Comparison of ENCODE assay signal across 38 cellular contexts in the genomic region with DNA sequence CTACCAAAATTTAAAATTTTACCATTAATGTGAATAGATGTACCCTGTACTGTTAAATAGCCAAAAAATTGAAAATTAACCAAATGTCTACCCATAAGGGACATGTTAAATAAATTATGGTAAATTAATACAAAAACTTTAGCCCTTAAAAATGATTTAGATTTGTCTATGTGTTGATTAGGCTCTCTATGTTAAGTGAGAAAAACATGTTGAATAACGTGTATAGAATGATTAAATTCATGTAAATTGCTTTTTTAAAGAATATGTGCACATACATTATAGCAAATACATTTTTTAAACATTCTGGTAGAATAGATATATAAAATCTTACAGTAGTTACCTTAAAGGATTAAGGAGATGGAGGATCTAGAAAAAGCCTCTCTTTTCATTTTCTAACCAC. TPM values are rescaled to one million over a fixed set of nuclear protein-coding genes. Genes with fewer than 3 reads are reported as not detected.
"Had no signal": no experiment of that assay in that cellular context is flagged by ENCODE, and none has a peak within 500 bp of the region (broad histone marks: within the 10 kb centered on the region; RNA-seq: fewer than 3 reads in every experiment).

No MANE protein-coding gene starts in this region.

- H3K4me1 ChIP-seq: adrenal gland, ascending aorta, body of pancreas, breast epithelium had no signal

- H3K27ac Mint-ChIP-seq: activated naive CD4-positive, alpha-beta T cell treated with anti-CD3 and anti-CD28 coated beads for 36 hours; activated naive CD4-positive, alpha-beta T cell treated with anti-CD3 and anti-CD28 coated beads, Interleukin-2, amount 10 ng/mL, durations not matched to agents 7 days and 5 days; activated naive CD4-positive, alpha-beta T cell treated with anti-CD3 and anti-CD28 coated beads, Interleukin-2, amount 50 U/mL, for 24 hours; activated naive CD4-positive, alpha-beta T cell treated with anti-CD3 and anti-CD28 coated beads, Interleukin-2, amount 50 U/mL, for 72 hours; activated naive CD8-positive, alpha-beta T cell; activated naive CD8-positive, alpha-beta T cell treated with anti-CD3 and anti-CD28 coated beads for 36 hours; activated naive CD8-positive, alpha-beta T cell treated with anti-CD3 and anti-CD28 coated beads, Interleukin-2, amount 10 ng/mL, durations not matched to agents 7 days and 5 days; activated naive CD8-positive, alpha-beta T cell treated with anti-CD3 and anti-CD28 coated beads, Interleukin-2, amount 50 U/mL, for 24 hours; activated T-cell treated with anti-CD3 and anti-CD28 coated beads, Interleukin-2, amount 50 U/mL, for 72 hours; activated T-helper 1 cell treated with anti-CD3 and anti-CD28 coated beads, Interleukin-12 subunit alpha, Interleukin-12 subunit beta, Interleukin-2, Interleukin-4 antibody, amounts not matched to agents 30 ng/mL and 10 ng/mL and 1 ng/mL, durations not matched to agents 14 hours and 24 hours and 36 hours; activated T-helper 17 cell treated with anti-CD3 and anti-CD28 coated beads, Interleukin-2, amount 50 U/mL, for 72 hours; activated T-helper 2 cell treated with anti-CD3 and anti-CD28 coated beads, Interferon-gamma antibody, Interleukin-2, Interleukin-4, amounts not matched to agents 10 μg/mL and 5 μg/mL and 100 μg/mL, durations not matched to agents 14 hours and 24 hours and 36 hours; brain had no signal

- H3K4me3 Mint-ChIP-seq: activated naive CD4-positive, alpha-beta T cell treated with anti-CD3 and anti-CD28 coated beads for 36 hours; activated naive CD4-positive, alpha-beta T cell treated with anti-CD3 and anti-CD28 coated beads, Interleukin-2, amount 10 ng/mL, durations not matched to agents 7 days and 5 days; activated naive CD4-positive, alpha-beta T cell treated with anti-CD3 and anti-CD28 coated beads, Interleukin-2, amount 50 U/mL, for 24 hours; activated naive CD8-positive, alpha-beta T cell; activated naive CD8-positive, alpha-beta T cell treated with anti-CD3 and anti-CD28 coated beads for 36 hours; activated naive CD8-positive, alpha-beta T cell treated with anti-CD3 and anti-CD28 coated beads, Interleukin-2, amount 10 ng/mL, durations not matched to agents 7 days and 5 days; activated naive CD8-positive, alpha-beta T cell treated with anti-CD3 and anti-CD28 coated beads, Interleukin-2, amount 50 U/mL, for 24 hours; activated T-cell treated with anti-CD3 and anti-CD28 coated beads, Interleukin-2, amount 50 U/mL, for 4 hours; activated T-cell treated with anti-CD3 and anti-CD28 coated beads, Interleukin-2, amount 50 U/mL, for 72 hours; activated T-helper 1 cell treated with anti-CD3 and anti-CD28 coated beads, Interleukin-12 subunit alpha, Interleukin-12 subunit beta, Interleukin-2, Interleukin-4 antibody, amounts not matched to agents 30 ng/mL and 10 ng/mL and 1 ng/mL, durations not matched to agents 14 hours and 24 hours and 36 hours; activated T-helper 17 cell treated with anti-CD3 and anti-CD28 coated beads, Interleukin-2, amount 50 U/mL, for 72 hours; brain; central memory CD8-positive, alpha-beta T cell had no signal

- FAIRE-seq: astrocyte, bronchial epithelial cell had no signal

- ATAC-seq: activated naive CD4-positive, alpha-beta T cell treated with anti-CD3 and anti-CD28 coated beads, Interleukin-2, amount 50 U/mL, for 72 hours; activated naive CD8-positive, alpha-beta T cell treated with anti-CD3 and anti-CD28 coated beads, Interleukin-2, amount 50 U/mL, for 24 hours; activated T-cell treated with anti-CD3 and anti-CD28 coated beads, Interleukin-2, amount 50 U/mL, for 4 hours; activated T-cell treated with anti-CD3 and anti-CD28 coated beads, Interleukin-2, amount 50 U/mL, for 72 hours; activated T-helper 17 cell treated with anti-CD3 and anti-CD28 coated beads, Interleukin-2, amount 50 U/mL, for 72 hours; body of pancreas had no signal

- H3K27me3 ChIP-seq: adrenal gland, ascending aorta, body of pancreas, brain microvascular endothelial cell, breast epithelium, cardiac muscle cell had no signal

- H3K4me1 Mint-ChIP-seq: activated naive CD4-positive, alpha-beta T cell treated with anti-CD3 and anti-CD28 coated beads, Interleukin-2, amount 10 ng/mL, durations not matched to agents 7 days and 5 days; activated naive CD4-positive, alpha-beta T cell treated with anti-CD3 and anti-CD28 coated beads, Interleukin-2, amount 50 U/mL, for 24 hours; activated naive CD8-positive, alpha-beta T cell treated with anti-CD3 and anti-CD28 coated beads for 36 hours; brain had no signal

- H3K27ac ChIP-seq: adrenal gland, ascending aorta, body of pancreas, brain microvascular endothelial cell, breast epithelium, cardiac muscle cell had no signal

- H3K36me3 Mint-ChIP-seq: brain had no signal

- H3K27me3 Mint-ChIP-seq: activated naive CD4-positive, alpha-beta T cell treated with anti-CD3 and anti-CD28 coated beads, Interleukin-2, amount 10 ng/mL, durations not matched to agents 7 days and 5 days; activated naive CD4-positive, alpha-beta T cell treated with anti-CD3 and anti-CD28 coated beads, Interleukin-2, amount 50 U/mL, for 24 hours; activated naive CD8-positive, alpha-beta T cell; activated naive CD8-positive, alpha-beta T cell treated with anti-CD3 and anti-CD28 coated beads for 36 hours; activated naive CD8-positive, alpha-beta T cell treated with anti-CD3 and anti-CD28 coated beads, Interleukin-2, amount 10 ng/mL, durations not matched to agents 7 days and 5 days; activated naive CD8-positive, alpha-beta T cell treated with anti-CD3 and anti-CD28 coated beads, Interleukin-2, amount 50 U/mL, for 24 hours; activated T-helper 17 cell treated with anti-CD3 and anti-CD28 coated beads, Interleukin-2, amount 50 U/mL, for 72 hours; brain; central memory CD8-positive, alpha-beta T cell had no signal

- H3K9me3 ChIP-seq: adrenal gland, ascending aorta, body of pancreas, breast epithelium had no signal

- H3K36me3 ChIP-seq: adrenal gland, ascending aorta, brain microvascular endothelial cell, breast epithelium, cardiac muscle cell had no signal

- DNase-seq: activated effector memory CD4-positive, alpha-beta T cell treated with anti-CD3 and anti-CD28 coated beads, Interleukin-2, amount 50 U/mL, for 16 hours; activated effector memory CD4-positive, alpha-beta T cell treated with Interleukin-2 at 50 U/mL for 16 hours; activated gamma-delta T cell; activated gamma-delta T cell treated with Interleukin-2 at 50 U/mL for 16 hours; activated naive CD4-positive, alpha-beta T cell; activated naive CD4-positive, alpha-beta T cell treated with anti-CD3 and anti-CD28 coated beads for 36 hours; activated naive CD4-positive, alpha-beta T cell treated with anti-CD3 and anti-CD28 coated beads, Interleukin-2, amount 10 ng/mL, durations not matched to agents 7 days and 5 days; activated naive CD4-positive, alpha-beta T cell treated with anti-CD3 and anti-CD28 coated beads, Interleukin-2, amount 50 U/mL, for 16 hours; activated naive CD4-positive, alpha-beta T cell treated with Interleukin-2 at 50 U/mL for 16 hours; activated naive CD8-positive, alpha-beta T cell treated with anti-CD3 and anti-CD28 coated beads for 36 hours; activated naive CD8-positive, alpha-beta T cell treated with anti-CD3 and anti-CD28 coated beads, Interleukin-2, amount 10 ng/mL, durations not matched to agents 7 days and 5 days; activated naive CD8-positive, alpha-beta T cell treated with anti-CD3 and anti-CD28 coated beads, Interleukin-2, amount 50 U/mL, for 24 hours; activated T-cell treated with anti-CD3 and anti-CD28 coated beads, Interleukin-2, amount 50 U/mL, for 4 hours; activated T-cell treated with anti-CD3 and anti-CD28 coated beads, Interleukin-2, amount 50 U/mL, for 48 hours; activated T-cell treated with anti-CD3 and anti-CD28 coated beads, Interleukin-2, amount 50 U/mL, for 72 hours; adrenal gland; amniotic stem cell; amygdala; anterior cingulate cortex; aorta; body of pancreas; brain microvascular endothelial cell; caudate nucleus; central memory CD4-positive, alpha-beta T cell; cerebellar nuclear complex had no signal

- H3K4me3 ChIP-seq: adrenal gland, ascending aorta, body of pancreas, breast epithelium, cardiac muscle cell had no signal

- H3K9me3 Mint-ChIP-seq: activated naive CD4-positive, alpha-beta T cell treated with anti-CD3 and anti-CD28 coated beads for 36 hours; activated naive CD4-positive, alpha-beta T cell treated with anti-CD3 and anti-CD28 coated beads, Interleukin-2, amount 10 ng/mL, durations not matched to agents 7 days and 5 days; activated naive CD4-positive, alpha-beta T cell treated with anti-CD3 and anti-CD28 coated beads, Interleukin-2, amount 50 U/mL, for 24 hours; activated naive CD4-positive, alpha-beta T cell treated with anti-CD3 and anti-CD28 coated beads, Interleukin-2, amount 50 U/mL, for 72 hours; activated naive CD8-positive, alpha-beta T cell treated with anti-CD3 and anti-CD28 coated beads for 36 hours; activated naive CD8-positive, alpha-beta T cell treated with anti-CD3 and anti-CD28 coated beads, Interleukin-2, amount 10 ng/mL, durations not matched to agents 7 days and 5 days; activated naive CD8-positive, alpha-beta T cell treated with anti-CD3 and anti-CD28 coated beads, Interleukin-2, amount 50 U/mL, for 24 hours; activated T-cell treated with anti-CD3 and anti-CD28 coated beads, Interleukin-2, amount 50 U/mL, for 4 hours; activated T-cell treated with anti-CD3 and anti-CD28 coated beads, Interleukin-2, amount 50 U/mL, for 72 hours; activated T-helper 1 cell treated with anti-CD3 and anti-CD28 coated beads, Interleukin-12 subunit alpha, Interleukin-12 subunit beta, Interleukin-2, Interleukin-4 antibody, amounts not matched to agents 30 ng/mL and 10 ng/mL and 1 ng/mL, durations not matched to agents 14 hours and 24 hours and 36 hours; activated T-helper 17 cell treated with anti-CD3 and anti-CD28 coated beads, Interleukin-2, amount 50 U/mL, for 72 hours; activated T-helper 2 cell treated with anti-CD3 and anti-CD28 coated beads, Interferon-gamma antibody, Interleukin-2, Interleukin-4, amounts not matched to agents 10 μg/mL and 5 μg/mL and 100 μg/mL, durations not matched to agents 14 hours and 24 hours and 36 hours; brain; central memory CD8-positive, alpha-beta T cell had no signal

RNA-seq across cellular contexts. Expression of a gene that starts 59.5 kb away (rescaled TPM):
- total RNA-seq: ascending aorta had no signal
